ENCODE assay signal across 1 cellular context in the genomic region with DNA sequence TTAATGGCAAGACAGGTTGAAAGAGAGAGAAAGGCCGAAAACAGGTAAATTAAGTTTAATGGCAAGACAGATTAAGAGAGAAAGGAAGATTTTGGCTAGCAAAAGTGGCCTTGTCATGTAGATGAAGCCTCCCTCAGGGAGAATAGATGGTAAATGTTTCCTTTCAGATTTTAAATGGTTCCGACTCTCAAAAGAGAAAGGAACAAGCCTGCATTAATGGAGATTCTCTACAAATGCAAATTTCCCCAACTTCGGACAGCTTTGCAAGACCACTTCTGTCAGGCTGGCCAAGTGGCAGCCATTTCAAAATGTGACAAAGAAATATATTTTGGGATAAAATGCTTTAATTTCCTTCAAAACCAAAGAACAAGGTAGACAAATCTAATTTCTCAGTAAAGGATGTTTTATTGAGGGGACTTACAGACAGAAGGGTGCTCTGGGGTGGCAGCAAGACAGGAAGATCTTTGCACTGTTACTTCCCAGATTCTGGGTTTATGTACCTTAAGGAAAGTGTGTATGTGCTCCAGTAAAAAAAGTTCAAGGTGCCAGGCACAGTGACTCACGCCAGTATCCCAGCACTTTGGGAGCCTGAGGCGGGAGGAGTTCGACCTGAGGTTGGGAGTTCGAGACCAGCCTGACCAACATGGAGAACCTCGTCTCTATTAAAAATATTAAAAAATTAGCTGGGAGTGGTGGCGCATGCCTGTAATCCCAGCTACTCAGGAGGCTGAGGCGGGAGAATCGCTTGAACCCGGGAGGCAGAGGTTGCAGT.
TF ChIP-seq lines count a peak whose summit lies in the region.

No MANE protein-coding gene starts in this region.

TF ChIP-seq in GM23338, 12 proteins besides CTCF, POLR2A, EP300 and RAD21 (continued from another document):
- TF ChIP-seq, protein P1, sequence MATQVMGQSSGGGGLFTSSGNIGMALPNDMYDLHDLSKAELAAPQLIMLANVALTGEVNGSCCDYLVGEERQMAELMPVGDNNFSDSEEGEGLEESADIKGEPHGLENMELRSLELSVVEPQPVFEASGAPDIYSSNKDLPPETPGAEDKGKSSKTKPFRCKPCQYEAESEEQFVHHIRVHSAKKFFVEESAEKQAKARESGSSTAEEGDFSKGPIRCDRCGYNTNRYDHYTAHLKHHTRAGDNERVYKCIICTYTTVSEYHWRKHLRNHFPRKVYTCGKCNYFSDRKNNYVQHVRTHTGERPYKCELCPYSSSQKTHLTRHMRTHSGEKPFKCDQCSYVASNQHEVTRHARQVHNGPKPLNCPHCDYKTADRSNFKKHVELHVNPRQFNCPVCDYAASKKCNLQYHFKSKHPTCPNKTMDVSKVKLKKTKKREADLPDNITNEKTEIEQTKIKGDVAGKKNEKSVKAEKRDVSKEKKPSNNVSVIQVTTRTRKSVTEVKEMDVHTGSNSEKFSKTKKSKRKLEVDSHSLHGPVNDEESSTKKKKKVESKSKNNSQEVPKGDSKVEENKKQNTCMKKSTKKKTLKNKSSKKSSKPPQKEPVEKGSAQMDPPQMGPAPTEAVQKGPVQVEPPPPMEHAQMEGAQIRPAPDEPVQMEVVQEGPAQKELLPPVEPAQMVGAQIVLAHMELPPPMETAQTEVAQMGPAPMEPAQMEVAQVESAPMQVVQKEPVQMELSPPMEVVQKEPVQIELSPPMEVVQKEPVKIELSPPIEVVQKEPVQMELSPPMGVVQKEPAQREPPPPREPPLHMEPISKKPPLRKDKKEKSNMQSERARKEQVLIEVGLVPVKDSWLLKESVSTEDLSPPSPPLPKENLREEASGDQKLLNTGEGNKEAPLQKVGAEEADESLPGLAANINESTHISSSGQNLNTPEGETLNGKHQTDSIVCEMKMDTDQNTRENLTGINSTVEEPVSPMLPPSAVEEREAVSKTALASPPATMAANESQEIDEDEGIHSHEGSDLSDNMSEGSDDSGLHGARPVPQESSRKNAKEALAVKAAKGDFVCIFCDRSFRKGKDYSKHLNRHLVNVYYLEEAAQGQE (IDR thresholded peaks at IDR 0.05; ENCODE audit: unreplicated experiment) = no peak
